11 cellular contexts compared by ENCODE assay signal in the genomic region with DNA sequence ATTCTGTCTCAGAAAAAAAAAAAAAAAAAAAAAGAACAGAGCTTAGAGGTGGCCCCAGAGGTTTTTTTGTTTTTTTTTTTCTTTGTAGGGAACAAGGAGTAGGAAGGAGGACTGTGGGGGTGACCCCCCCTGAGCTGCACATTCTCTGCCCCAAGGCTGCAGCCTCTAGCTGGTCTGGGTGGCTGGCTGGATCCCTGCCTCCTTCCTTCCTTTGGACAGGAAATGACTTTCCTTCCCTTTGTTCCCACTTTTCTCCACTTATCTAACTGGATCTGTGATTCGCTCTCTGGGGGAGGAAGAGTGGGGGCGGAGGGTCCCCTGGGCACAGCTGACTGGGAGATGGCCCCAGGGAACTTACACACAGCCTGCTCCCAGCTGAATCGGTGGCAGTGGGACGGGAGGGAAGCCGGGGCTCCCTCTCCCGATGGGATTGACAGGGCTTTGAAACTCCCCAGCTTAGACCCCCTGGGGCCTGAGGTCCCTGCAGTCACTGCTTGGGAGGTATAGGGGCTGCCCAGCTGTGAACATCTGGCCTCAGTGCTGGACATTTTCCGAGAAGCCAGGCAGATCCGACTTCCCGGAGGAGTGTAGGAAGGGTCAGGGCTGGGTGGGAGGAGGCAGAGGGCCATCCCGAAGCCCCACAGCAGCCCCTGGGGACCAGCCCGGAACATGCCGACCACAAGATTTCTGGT. TPM values are rescaled to one million over a fixed set of nuclear protein-coding genes. Genes with fewer than 3 reads are reported as not detected.
DNase-seq lines count a peak whose midpoint lies in the region; ATAC-seq and TF ChIP-seq lines count a peak whose summit lies in the region.
"Had no signal": no experiment of that assay in that cellular context is flagged by ENCODE, and none has a peak within 500 bp of the region (broad histone marks: within the 10 kb centered on the region; RNA-seq: fewer than 3 reads in every experiment).

No MANE protein-coding gene starts in this region.

- WGBS in heart right ventricle, 2 donors = 10 to 11% methylated on average over 12 of the region's 12 CpGs

- ATAC-seq in heart right ventricle (peak in 7 of 8 donors; percentile 31 to 51 (median 42)), GM21360 (IDR thresholded peaks at IDR 0.05; ENCODE audit: unreplicated experiment) (no peak), GM19035 (IDR thresholded peaks at IDR 0.05; ENCODE audit: unreplicated experiment) (no peak)

- peaks cover 0 to 12% (median 0%) of the 10 kb centered on the region in 9 donors for H3K36me3 ChIP-seq in heart right ventricle

- DNase-seq in EH (ENCODE audit: low read depth) (peak; percentile 94), heart right ventricle (peak; percentile 64 to 73), pulmonary artery endothelial cell (ENCODE audit: low read depth, low spot score) (peak; percentile 77), substantia nigra (lab: John Stamatoyannopoulos, UW) (no peak), DMS79 treated with DMSO at 0.1 percent for 48 hours (lab: John Stamatoyannopoulos, UW) (no peak)
- DNase-seq: T-helper 9 cell had no signal

- intact Hi-C loops in heart right ventricle (cut with DNase I) = no loop called here

- peaks cover 0 to 59% (median 16%) of the 10 kb centered on the region in 7 donors for H3K27me3 ChIP-seq in heart right ventricle

- H3K27ac ChIP-seq in heart right ventricle (peak overlapping the region; percentile 66 to 87 (median 82)), substantia nigra (ENCODE audit: low read depth, low read length, poor library complexity, severe bottlenecking) (no peak overlapping the region)
- H3K27ac ChIP-seq: HL-60 had no signal

- TF ChIP-seq CTCF in WI38 (IDR thresholded peaks at IDR 0.05; ENCODE audit: low read depth, low read length) (no peak), heart right ventricle (IDR thresholded peaks at IDR 0.05) (no peak)

- H3K4me3 ChIP-seq in WI38 (ENCODE audit: low read depth, low read length) (peak overlapping the region; percentile 49), heart right ventricle (peak overlapping the region in 7 of 10 donors; percentile 10 to 85 (median 72))

- H3K9me3 ChIP-seq in heart right ventricle = no peaks in the 10 kb centered on the region

- peaks cover 19 to 80% (median 66%) of the 10 kb centered on the region in 9 donors for H3K4me1 ChIP-seq in heart right ventricle

RNA-seq across cellular contexts. Expression of a gene that starts 2.1 kb away (rescaled TPM):
- 100 to 1,000 TPM in 2 of 10 donors, 10 to 100 TPM in 8; 43.4 to 115 (median 59.9) TPM for total RNA-seq in heart right ventricle
- polyA plus RNA-seq in heart right ventricle = 10 to 100 TPM; 27.0 to 52.9 TPM
- 311 and 321 TPM in 2 replicates for total RNA-seq in pulmonary artery endothelial cell

RNA-seq across cellular contexts. Expression of a gene that starts 18.4 kb away (rescaled TPM):
- not detected for total RNA-seq in heart right ventricle
- polyA plus RNA-seq in heart right ventricle = not detected
- not detected in 2 replicates for total RNA-seq in pulmonary artery endothelial cell
- polyA plus RNA-seq: thymus had no signal

RNA-seq across cellular contexts. Expression of a gene that starts 24.6 kb away (rescaled TPM):
- total RNA-seq in heart right ventricle (10 to 100 TPM in 6 of 10 donors, 1 to 10 TPM in 4; 6.0 to 44.9 (median 13.6) TPM), pulmonary artery endothelial cell (0.20 and 0.42 TPM in 2 replicates)
- polyA plus RNA-seq in heart right ventricle = 10 to 100 TPM in 1 of 2 donors, 1 to 10 TPM in 1; 1.1 to 36.1 TPM

RNA-seq across cellular contexts. Expression of a gene that starts 46.8 kb away (rescaled TPM):
- total RNA-seq in heart right ventricle (1 to 10 TPM; 2.1 to 6.3 (median 3.2) TPM), pulmonary artery endothelial cell (2.4 and 4.7 TPM in 2 replicates)
- polyA plus RNA-seq in heart right ventricle = 1 to 10 TPM; 4.5 to 8.6 TPM

Comparison
In these comparisons a context has a peak if more than half of its experiments do, and no peak if none do; other contexts are left out.
1. DNase-seq: peak in EH (single experiment), heart right ventricle (2 of 2) and pulmonary artery endothelial cell (single experiment); none in substantia nigra (0 of 49) and DMS79 treated with DMSO at 0.1 percent for 48 hours (single experiment).
2. ATAC-seq: peak in heart right ventricle (7 of 8); none in GM21360 (single experiment) and GM19035 (single experiment).